ENCODE assay signal across 15 cellular contexts in genomic region chr2:241302759-241303651, GRCh38. TPM values are rescaled to one million over a fixed set of nuclear protein-coding genes. Genes with fewer than 3 reads are reported as not detected.
DNase-seq lines count a peak whose midpoint lies in the region; ATAC-seq, FAIRE-seq and TF ChIP-seq lines count a peak whose summit lies in the region.
"Had no signal": no experiment of that assay in that cellular context is flagged by ENCODE, and none has a peak within 500 bp of the region (broad histone marks: within the 10 kb centered on the region; RNA-seq: fewer than 3 reads in every experiment).

No MANE protein-coding gene starts in this region.

- no peak for ATAC-seq in naive thymus-derived CD4-positive, alpha-beta T cell
- no peak for ATAC-seq in HG03432 (IDR thresholded peaks at IDR 0.05; ENCODE audit: unreplicated experiment)

- H3K36me3 ChIP-seq in CD4-positive, alpha-beta memory T cell (ENCODE audit: insufficient read depth, low read length): no peaks in the 10 kb centered on the region
- H3K36me3 ChIP-seq in naive thymus-derived CD4-positive, alpha-beta T cell (ENCODE audit: control insufficient read depth in 2 of 3, insufficient read depth in 3 of 3, low read length in 3 of 3): no peaks in the 10 kb centered on the region
- H3K36me3 ChIP-seq: Peyer's patch had no signal

- POLR2A ChIA-PET in CD4-positive, alpha-beta memory T cell (lab: Charles Lee; ENCODE audit: partially characterized antibody): interaction anchor here (0.5 to 5.8 kb wide), 4 partner anchors 10 to 49 kb away, joined by 3 to 46 read pairs (median 14); partner anchors contain the start of genes HDLBP and SEPTIN2
- POLR2A ChIA-PET in naive thymus-derived CD4-positive, alpha-beta T cell (lab: Charles Lee): interaction anchor here (0.7 to 11.3 kb wide), 3 partner anchors 9 to 12 kb away, joined by 3 to 87 read pairs (median 4); partner anchors contain the start of genes HDLBP and SEPTIN2

- H3K4me3 Mint-ChIP-seq in CD4-positive, alpha-beta memory T cell: peak overlapping the region in 2 of 8 donors; percentile 27 to 50
- peak overlapping the region in 1 of 10 donors; percentile 29 for H3K4me3 Mint-ChIP-seq in naive thymus-derived CD4-positive, alpha-beta T cell
- H3K4me3 Mint-ChIP-seq: activated CD4-positive, alpha-beta T cell treated with anti-CD3 and anti-CD28 coated beads, Interleukin-2, amount 10 ng/mL, durations not matched to agents 24 days and 14 days had no signal

- H3K27ac Mint-ChIP-seq in CD4-positive, alpha-beta memory T cell: peak overlapping the region in 4 of 7 donors; percentile 31 to 71 (median 40)
- H3K27ac Mint-ChIP-seq in naive thymus-derived CD4-positive, alpha-beta T cell: peak overlapping the region in 7 of 9 donors; percentile 9 to 84 (median 33)
- H3K27ac Mint-ChIP-seq: activated CD4-positive, alpha-beta T cell treated with anti-CD3 and anti-CD28 coated beads, Interleukin-2, amount 10 ng/mL, durations not matched to agents 24 days and 14 days had no signal

- H3K4me1 ChIP-seq in CD4-positive, alpha-beta memory T cell (ENCODE audit: insufficient read depth, low read length): peaks cover 61% of the 10 kb centered on the region
- H3K4me1 ChIP-seq in naive thymus-derived CD4-positive, alpha-beta T cell (ENCODE audit: control insufficient read depth in 2 of 2, insufficient read depth in 2 of 2, low read length in 2 of 2): peaks cover 17 to 21% of the 10 kb centered on the region in 2 donors

- no peak overlapping the region for H3K4me3 ChIP-seq in CD4-positive, alpha-beta memory T cell (ENCODE audit: low read length in 2 of 2)
- H3K4me3 ChIP-seq in naive thymus-derived CD4-positive, alpha-beta T cell (ENCODE audit: low read length): no peak overlapping the region
- H3K4me3 ChIP-seq: Peyer's patch had no signal

- CTCF ChIA-PET in CD4-positive, alpha-beta memory T cell (lab: Charles Lee; ENCODE audit: partially characterized antibody): interaction anchor here (1.0 to 1.9 kb wide), 3 partner anchors 10 to 388 kb away, joined by 3 to 6 read pairs (median 3); no protein-coding TSS in a partner anchor
- CTCF ChIA-PET in naive thymus-derived CD4-positive, alpha-beta T cell (lab: Charles Lee): interaction anchor here (1.5 kb wide), 1 partner anchor 9 kb away, joined by 3 read pairs; no protein-coding TSS in a partner anchor

- FAIRE-seq in HTR-8/SVneo (lab: Jason Lieb, UNC): no peak
- FAIRE-seq: frontal cortex had no signal

- H3K36me3 Mint-ChIP-seq in CD4-positive, alpha-beta memory T cell: peaks cover 0 to 1% of the 10 kb centered on the region in 2 donors
- peaks cover 0 to 3% (median 0%) of the 10 kb centered on the region in 5 donors for H3K36me3 Mint-ChIP-seq in naive thymus-derived CD4-positive, alpha-beta T cell

- intact Hi-C loops in CD4-positive, alpha-beta memory T cell (cut with micrococcal nuclease): no loop called here
- intact Hi-C loops in naive thymus-derived CD4-positive, alpha-beta T cell (cut with micrococcal nuclease): no loop called here

- TF ChIP-seq POLR2A in erythroblast (IDR thresholded peaks at IDR 0.05; ENCODE audit: low read length): no peak

- no peaks in the 10 kb centered on the region for H3K27me3 Mint-ChIP-seq in CD4-positive, alpha-beta memory T cell
- H3K27me3 Mint-ChIP-seq in naive thymus-derived CD4-positive, alpha-beta T cell: no peaks in the 10 kb centered on the region
- H3K27me3 Mint-ChIP-seq: activated CD4-positive, alpha-beta T cell treated with anti-CD3 and anti-CD28 coated beads, Interleukin-2, amount 10 ng/mL, durations not matched to agents 24 days and 14 days had no signal

- H3K4me1 Mint-ChIP-seq in CD4-positive, alpha-beta memory T cell: peaks cover 40 to 77% (median 57%) of the 10 kb centered on the region in 4 donors
- peaks cover 37 to 72% (median 58%) of the 10 kb centered on the region in 7 donors for H3K4me1 Mint-ChIP-seq in naive thymus-derived CD4-positive, alpha-beta T cell

- no peak for DNase-seq in CD4-positive, alpha-beta memory T cell
- DNase-seq in NCI-H524 (lab: John Stamatoyannopoulos, UW) (peak; percentile 28 to 67), erythroblast (lab: John Stamatoyannopoulos, UW) (peak; percentile 22 to 50), CD1c-positive myeloid dendritic cell (ENCODE audit: extremely low spot score) (no peak), HTR-8/SVneo (ENCODE audit: insufficient read length, low spot score) (no peak), NCI-H748 (lab: John Stamatoyannopoulos, UW; ENCODE audit: unreplicated experiment) (no peak)
- DNase-seq in naive thymus-derived CD4-positive, alpha-beta T cell: no peak
- DNase-seq: activated CD4-positive, alpha-beta T cell treated with anti-CD3 and anti-CD28 coated beads, Interleukin-2, amount 10 ng/mL, durations not matched to agents 24 days and 14 days; COR-L47; islet precursor cell; MV-4-11; Peyer's patch; T-helper 2 cell had no signal

- H3K9me3 ChIP-seq in CD4-positive, alpha-beta memory T cell (ENCODE audit: control insufficient read depth in 1 of 2, low read length in 2 of 2): no peaks in the 10 kb centered on the region
- H3K9me3 ChIP-seq in naive thymus-derived CD4-positive, alpha-beta T cell (ENCODE audit: control insufficient read depth in 2 of 3, low read length in 3 of 3): no peaks in the 10 kb centered on the region
- H3K9me3 ChIP-seq: Peyer's patch had no signal

- H3K27me3 ChIP-seq in CD4-positive, alpha-beta memory T cell (ENCODE audit: insufficient read depth, low read length): no peaks in the 10 kb centered on the region
- no peaks in the 10 kb centered on the region for H3K27me3 ChIP-seq in naive thymus-derived CD4-positive, alpha-beta T cell (ENCODE audit: control insufficient read depth in 2 of 2, insufficient read depth in 2 of 2, low read length in 2 of 2)
- H3K27me3 ChIP-seq: Peyer's patch had no signal

- H3K9me3 Mint-ChIP-seq in CD4-positive, alpha-beta memory T cell: no peaks in the 10 kb centered on the region
- H3K9me3 Mint-ChIP-seq in naive thymus-derived CD4-positive, alpha-beta T cell: no peaks in the 10 kb centered on the region
- H3K9me3 Mint-ChIP-seq: activated CD4-positive, alpha-beta T cell treated with anti-CD3 and anti-CD28 coated beads, Interleukin-2, amount 10 ng/mL, durations not matched to agents 24 days and 14 days had no signal

- H3K27ac ChIP-seq in CD4-positive, alpha-beta memory T cell (ENCODE audit: low read depth, low read length): no peak overlapping the region
- H3K27ac ChIP-seq in naive thymus-derived CD4-positive, alpha-beta T cell (ENCODE audit: low read depth, low read length): no peak overlapping the region
- H3K27ac ChIP-seq: Peyer's patch had no signal

RNA-seq across cellular contexts. Expression of gene HDLBP, which starts 12.5 kb away (rescaled TPM):
- 100 to 1,000 TPM; 166 to 183 TPM for total RNA-seq in CD4-positive, alpha-beta memory T cell
- polyA plus RNA-seq in CD4-positive, alpha-beta memory T cell: 10 to 100 TPM; 24.7 to 82.3 TPM
- total RNA-seq in naive thymus-derived CD4-positive, alpha-beta T cell: 100 to 1,000 TPM; 127 to 231 (median 169) TPM
- 10 to 100 TPM; 42.8 to 71.8 TPM for polyA plus RNA-seq in naive thymus-derived CD4-positive, alpha-beta T cell

RNA-seq across cellular contexts. Expression of gene SEPTIN2, which starts 12.7 kb away (rescaled TPM):
- total RNA-seq in CD4-positive, alpha-beta memory T cell: 100 to 1,000 TPM; 332 to 362 TPM
- 100 to 1,000 TPM; 187 to 249 TPM for polyA plus RNA-seq in CD4-positive, alpha-beta memory T cell
- total RNA-seq in naive thymus-derived CD4-positive, alpha-beta T cell: 100 to 1,000 TPM; 189 to 340 (median 209) TPM
- 100 to 1,000 TPM; 129 to 134 TPM for polyA plus RNA-seq in naive thymus-derived CD4-positive, alpha-beta T cell

RNA-seq across cellular contexts. Expression of gene FARP2, which starts 53.1 kb away (rescaled TPM):
- 10 to 100 TPM; 17.2 to 21.8 TPM for total RNA-seq in CD4-positive, alpha-beta memory T cell
- polyA plus RNA-seq in CD4-positive, alpha-beta memory T cell: 1 to 10 TPM; 3.9 to 5.5 TPM
- 10 to 100 TPM; 12.4 to 31.0 (median 22.1) TPM for total RNA-seq in naive thymus-derived CD4-positive, alpha-beta T cell
- 1 to 10 TPM; 6.2 to 7.2 TPM for polyA plus RNA-seq in naive thymus-derived CD4-positive, alpha-beta T cell

Comparison
In these comparisons a context has a peak if more than half of its experiments do, and no peak if none do; other contexts are left out.
1. DNase-seq: peak in NCI-H524 (2 of 2) and erythroblast (2 of 2); none in CD4-positive, alpha-beta memory T cell (0 of 5), naive thymus-derived CD4-positive, alpha-beta T cell (0 of 9), CD1c-positive myeloid dendritic cell (single experiment), HTR-8/SVneo (single experiment) and NCI-H748 (single experiment).